32 cellular contexts compared by ENCODE assay signal in the genomic region with DNA sequence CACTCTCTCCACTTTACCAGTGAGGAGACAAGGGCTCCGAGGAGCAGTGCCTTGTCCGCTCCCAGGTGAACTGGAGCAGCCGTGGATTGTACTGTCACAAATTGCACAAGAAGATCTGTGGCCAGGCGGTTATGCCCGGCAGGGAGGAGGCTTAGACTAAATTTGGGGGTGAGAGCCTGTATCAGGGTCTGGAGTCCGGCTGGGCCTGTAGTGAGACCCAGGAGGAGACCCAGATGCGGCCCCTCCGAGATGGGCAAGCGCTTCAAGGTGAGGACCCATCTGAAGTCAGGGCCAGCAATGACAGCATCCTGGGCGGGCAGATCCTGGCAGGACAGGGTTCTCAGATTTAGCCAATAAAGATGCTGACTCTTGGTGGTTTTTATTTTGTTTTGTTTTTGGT. TPM values are rescaled to one million over a fixed set of nuclear protein-coding genes. Genes with fewer than 3 reads are reported as not detected.
"Had no signal": no experiment of that assay in that cellular context is flagged by ENCODE, and none has a peak within 500 bp of the region (broad histone marks: within the 10 kb centered on the region; RNA-seq: fewer than 3 reads in every experiment).

No MANE protein-coding gene starts in this region.

- H3K4me3 ChIP-seq: colonic mucosa, esophagus squamous epithelium, gastrocnemius medialis, heart right ventricle, left lung, lower lobe of right lung, mucosa of descending colon had no signal

- H3K4me3 Mint-ChIP-seq: dendritic cell treated with granulocyte-macrophage colony-stimulating factor and Interleukin-4, amounts not matched to agents 40 ng/mL and 50 ng/mL, for 4 days; effector memory CD8-positive, alpha-beta T cell; endodermal cell; mesothelial cell of epicardium had no signal

- H3K36me3 Mint-ChIP-seq: mesothelial cell of epicardium had no signal

- H3K27me3 ChIP-seq: colonic mucosa, gastrocnemius medialis, left lung had no signal

- H3K4me1 ChIP-seq: colonic mucosa, esophagus squamous epithelium, gastrocnemius medialis, heart right ventricle, left lung had no signal

- H3K36me3 ChIP-seq: colonic mucosa, esophagus squamous epithelium, gastrocnemius medialis, heart right ventricle, left lung, lower lobe of right lung had no signal

- H3K9me3 Mint-ChIP-seq: dendritic cell treated with granulocyte-macrophage colony-stimulating factor and Interleukin-4, amounts not matched to agents 40 ng/mL and 50 ng/mL, for 4 days; effector memory CD8-positive, alpha-beta T cell; mesothelial cell of epicardium had no signal

- DNase-seq: colonic mucosa; cortex of kidney; effector CD8-positive, alpha-beta T cell; effector memory CD8-positive, alpha-beta T cell; endodermal cell; erythroblast; esophagus squamous epithelium; foreskin fibroblast; foreskin melanocyte; gastrocnemius medialis; glutamatergic neuron; head of caudate nucleus; heart right ventricle; hippocampal formation; left cardiac atrium; left lung; left ventricle myocardium superior; lower lobe of right lung; mesenchymal stem cell; mucosa of descending colon had no signal

- H3K27ac Mint-ChIP-seq: dendritic cell treated with granulocyte-macrophage colony-stimulating factor and Interleukin-4, amounts not matched to agents 40 ng/mL and 50 ng/mL, for 4 days; effector memory CD8-positive, alpha-beta T cell; endodermal cell; mesothelial cell of epicardium had no signal

- H3K27ac ChIP-seq: colonic mucosa, epithelial cell of prostate, esophagus squamous epithelium, gastrocnemius medialis, heart right ventricle, left lung, lower lobe of right lung had no signal

- H3K9me3 ChIP-seq: colonic mucosa, esophagus squamous epithelium, gastrocnemius medialis, heart right ventricle, left lung, lower lobe of right lung, mucosa of descending colon had no signal

- ATAC-seq: effector memory CD8-positive, alpha-beta T cell; esophagus mucosa; gastrocnemius medialis; heart right ventricle; left cardiac atrium; left lung; left ventricle myocardium superior; lower lobe of right lung; mucosa of descending colon had no signal

RNA-seq across cellular contexts. Expression of gene BANF2, which starts 27.6 kb away (rescaled TPM):
- total RNA-seq: cerebellum, colonic mucosa, dermis microvascular lymphatic vessel endothelial cell, endodermal cell, esophagus mucosa, esophagus squamous epithelium, gastrocnemius medialis, glomerular endothelial cell, heart right ventricle, kidney epithelial cell, left cardiac atrium, left lung, left ventricle myocardium superior, lower leg skin, lower lobe of right lung, lung microvascular endothelial cell, mesenteric fat pad, mesothelial cell of epicardium, mucosa of descending colon had no signal
- polyA plus RNA-seq: heart right ventricle, keratinocyte had no signal
